ENCODE assay signal across 13 cellular contexts in the genomic region with DNA sequence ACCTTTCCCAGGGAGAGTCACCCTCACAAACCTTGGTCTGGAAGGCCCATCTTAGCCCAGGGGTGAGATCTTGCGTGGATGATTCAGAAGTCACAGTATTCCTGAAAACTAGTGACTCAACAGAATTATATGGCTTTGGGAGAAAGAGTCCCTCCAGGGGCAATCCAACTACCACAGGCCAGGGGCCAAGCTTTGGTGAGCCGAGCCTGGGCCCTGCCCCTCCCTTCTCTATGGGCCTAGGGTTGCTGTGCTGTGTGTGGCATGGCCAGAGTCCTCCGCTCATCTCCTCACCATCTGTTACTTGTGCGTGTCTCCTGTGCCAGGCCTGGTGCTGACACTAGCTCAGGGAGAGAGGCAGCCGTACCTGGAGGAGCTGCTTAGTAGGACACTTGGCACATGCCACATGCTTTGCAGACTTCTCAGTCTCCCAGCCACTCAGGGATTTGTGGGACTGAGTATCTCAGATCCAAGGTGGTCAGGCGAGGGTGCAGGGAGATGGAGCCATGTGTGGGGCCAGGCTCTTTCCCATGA. TPM values are rescaled to one million over a fixed set of nuclear protein-coding genes. Genes with fewer than 3 reads are reported as not detected.
DNase-seq lines count a peak whose midpoint lies in the region; ATAC-seq and TF ChIP-seq lines count a peak whose summit lies in the region.
"Had no signal": no experiment of that assay in that cellular context is flagged by ENCODE, and none has a peak within 500 bp of the region (broad histone marks: within the 10 kb centered on the region; RNA-seq: fewer than 3 reads in every experiment).

No MANE protein-coding gene starts in this region.

- peak overlapping the region; percentile 16 to 29 for H2BK12ac ChIP-seq in mesenchymal stem cell (ENCODE audit: low read length in 2 of 2)

- H2AFZ ChIP-seq in mesenchymal stem cell (ENCODE audit: low read depth, low read length) = no peak overlapping the region
- H2AFZ ChIP-seq: PC-9 had no signal

- H2AK5ac ChIP-seq in mesenchymal stem cell (ENCODE audit: low read length, severe bottlenecking) = peak overlapping the region; percentile 72

- H3K9me3 ChIP-seq in MG63 (no peaks in the 10 kb centered on the region), mesenchymal stem cell (ENCODE audit: control insufficient read depth, low read length) (no peaks in the 10 kb centered on the region)

- WGBS in mesenchymal stem cell = 69% methylated on average over 6 of the region's 6 CpGs

- peak overlapping the region; percentile 38 to 71 for H3K18ac ChIP-seq in mesenchymal stem cell (ENCODE audit: low read depth in 1 of 2, low read length in 2 of 2)

- H3K4me1 ChIP-seq in mesenchymal stem cell (ENCODE audit: control insufficient read depth, insufficient read depth, low read depth, low read length) = peaks cover 22% of the 10 kb centered on the region

- peak overlapping the region; percentile 5 to 42 for H3K4ac ChIP-seq in mesenchymal stem cell (ENCODE audit: low read depth in 1 of 2, low read length in 2 of 2)

- H3K79me1 ChIP-seq in mesenchymal stem cell (replicated peaks; ENCODE audit: low read length, poor library complexity, severe bottlenecking) = peaks cover 27% of the 10 kb centered on the region

- no peak overlapping the region for H2BK15ac ChIP-seq in mesenchymal stem cell (ENCODE audit: low read depth, poor library complexity, severe bottlenecking)

- H2BK120ac ChIP-seq in mesenchymal stem cell (ENCODE audit: low read depth, low read length) = no peak overlapping the region

- H3K9ac ChIP-seq in mesenchymal stem cell (ENCODE audit: low read length) = peak overlapping the region; percentile 67

- no peaks in the 10 kb centered on the region for H3K36me3 ChIP-seq in MG63
- H3K36me3 ChIP-seq in mesenchymal stem cell (ENCODE audit: control insufficient read depth in 1 of 2, insufficient read depth in 2 of 2, low read depth in 1 of 2, low read length in 2 of 2) = peaks cover 0 to 3% of the 10 kb centered on the region in 2 experiments

- H3K27ac ChIP-seq in mesenchymal stem cell (ENCODE audit: low read length, poor library complexity, severe bottlenecking) = peak overlapping the region; percentile 31
- H3K27ac ChIP-seq: PC-9 had no signal

- peak; percentile 66 for DNase-seq in AG10803 (ENCODE audit: low read depth)
- DNase-seq in MG63 = peak; percentile 68
- peak; percentile 81 to 82 for DNase-seq in cerebellar nuclear complex (lab: John Stamatoyannopoulos, UW)
- DNase-seq in mesenchymal stem cell = peak; percentile 81
- DNase-seq in NCI-H1092 (lab: John Stamatoyannopoulos, UW) = no peak
- no peak for DNase-seq in activated CD4-positive, CD25-positive, alpha-beta regulatory T cell treated with anti-CD3 and anti-CD28 coated beads, Interleukin-2, amount 50 U/mL, for 72 hours
- DNase-seq: naive B cell, NCI-H2081 had no signal

- H4K8ac ChIP-seq in mesenchymal stem cell (ENCODE audit: low read length) = peak overlapping the region; percentile 74

- peak overlapping the region; percentile 60 for H2BK5ac ChIP-seq in mesenchymal stem cell (ENCODE audit: low read depth, low read length, poor library complexity, severe bottlenecking)

- H3K4me3 ChIP-seq in AG10803 (ENCODE audit: low read length) (no peak overlapping the region), MG63 (no peak overlapping the region), mesenchymal stem cell (ENCODE audit: insufficient read depth in 1 of 2, low read depth in 1 of 2, low read length in 2 of 2) (peak overlapping the region in 1 of 2 experiments; percentile 51)
- H3K4me3 ChIP-seq: dorsolateral prefrontal cortex, PC-9 had no signal

- H4K91ac ChIP-seq in mesenchymal stem cell (ENCODE audit: low read length) = peak overlapping the region; percentile 48

- H3K23ac ChIP-seq in mesenchymal stem cell (ENCODE audit: low read length in 2 of 2) = no peak overlapping the region

- no peak overlapping the region for H3K14ac ChIP-seq in mesenchymal stem cell (ENCODE audit: low read length in 2 of 2)

- no peaks in the 10 kb centered on the region for H3K27me3 ChIP-seq in MG63
- H3K27me3 ChIP-seq in mesenchymal stem cell (ENCODE audit: control insufficient read depth in 1 of 2, insufficient read depth in 1 of 2, low read length in 2 of 2) = no peaks in the 10 kb centered on the region
- H3K27me3 ChIP-seq: dorsolateral prefrontal cortex had no signal

- TF ChIP-seq CTCF in AG10803 (conservative IDR thresholded peaks at IDR 0.05; ENCODE audit: low read length) = no peak

- ATAC-seq in HG03354 (IDR thresholded peaks at IDR 0.05; ENCODE audit: poor library complexity, severe bottlenecking, unreplicated experiment) (no peak), HG03378 (IDR thresholded peaks at IDR 0.05; ENCODE audit: unreplicated experiment) (no peak)
- ATAC-seq: activated T-helper 17 cell treated with anti-CD3 and anti-CD28 coated beads, Interleukin-2, amount 50 U/mL, for 72 hours had no signal

- no peak overlapping the region for H3K4me2 ChIP-seq in mesenchymal stem cell (ENCODE audit: low read length, poor library complexity, severe bottlenecking)
- H3K4me2 ChIP-seq: PC-9 had no signal

RNA-seq across cellular contexts. Expression of gene WDR25, which starts 40.7 kb away (rescaled TPM):
- total RNA-seq in MG63 (2014; rRNA removed; shearing (Covaris generic); ENCODE audit: low replicate concordance) = 20.7 and 40.0 TPM in 2 replicates
- polyA plus RNA-seq in mesenchymal stem cell (2013, experiment 1 of 2) = 12.3 TPM
- 12.0 TPM for polyA plus RNA-seq in mesenchymal stem cell (2013, experiment 2 of 2)

Comparison
In these comparisons a context has a peak if more than half of its experiments do, and no peak if none do; other contexts are left out.
1. DNase-seq: peak in AG10803 (single experiment), MG63 (single experiment), cerebellar nuclear complex (2 of 2) and mesenchymal stem cell (single experiment); none in NCI-H1092 (single experiment) and activated CD4-positive, CD25-positive, alpha-beta regulatory T cell treated with anti-CD3 and anti-CD28 coated beads, Interleukin-2, amount 50 U/mL, for 72 hours (single experiment).